In the genomic region with DNA sequence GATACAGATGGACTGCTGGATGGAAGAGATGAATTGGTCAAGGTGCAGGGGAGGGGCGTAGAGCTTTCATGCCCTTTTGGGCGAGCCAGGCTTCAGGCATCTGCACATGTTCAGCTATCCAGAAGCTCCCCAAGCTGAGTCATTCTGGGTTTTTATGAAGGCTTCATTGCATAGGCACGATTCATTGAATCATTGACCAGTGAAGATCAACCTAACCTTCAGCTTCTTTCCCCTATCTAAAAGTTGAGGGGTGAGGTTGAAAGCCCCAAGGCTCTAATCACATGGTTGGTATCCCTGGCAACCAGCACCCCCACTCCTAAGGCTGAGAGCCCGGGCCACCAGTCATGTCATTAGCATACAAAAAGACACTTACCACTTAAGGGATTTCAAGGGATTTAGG, we compare ENCODE assay signal across 10 cellular contexts. TPM values are rescaled to one million over a fixed set of nuclear protein-coding genes. Genes with fewer than 3 reads are reported as not detected.
DNase-seq lines count a peak whose midpoint lies in the region; ATAC-seq and TF ChIP-seq lines count a peak whose summit lies in the region.
"Had no signal": no experiment of that assay in that cellular context is flagged by ENCODE, and none has a peak within 500 bp of the region (broad histone marks: within the 10 kb centered on the region; RNA-seq: fewer than 3 reads in every experiment).

No MANE protein-coding gene starts in this region.

- peak; percentile 49 for ATAC-seq in PC-3
- no peak for ATAC-seq in HG03045 (IDR thresholded peaks at IDR 0.05; ENCODE audit: unreplicated experiment)
- ATAC-seq: K562; naive thymus-derived CD8-positive, alpha-beta T cell had no signal

- no peaks in the 10 kb centered on the region for H3K79me2 ChIP-seq in PC-3 (ENCODE audit: low read length)

- no peak for TF ChIP-seq POLR2A in uterus (IDR thresholded peaks at IDR 0.05)

- H3K4me3 ChIP-seq in H7 (ENCODE audit: insufficient read depth, low read depth, low read length) (no peak overlapping the region), PC-3 (ENCODE audit: low read length) (no peak overlapping the region), skeletal muscle cell (ENCODE audit: low read depth, low read length) (no peak overlapping the region), uterus (no peak overlapping the region)
- H3K4me3 ChIP-seq: K562 had no signal

- H4K20me1 ChIP-seq in PC-3 (ENCODE audit: low read length): no peaks in the 10 kb centered on the region

- no peaks in the 10 kb centered on the region for H3F3A ChIP-seq in PC-3 (ENCODE audit: low read length, unreplicated experiment)

- H3K27ac ChIP-seq in PC-3 (ENCODE audit: low read length) (no peak overlapping the region), uterus (no peak overlapping the region)

- POLR2A ChIA-PET in PC-3 (lab: Charles Lee; ENCODE audit: unreplicated experiment): interaction anchor here (0.6 kb wide), 1 partner anchor 15 kb away, joined by 3 read pairs; no protein-coding TSS in a partner anchor

- H3K4me1 ChIP-seq in PC-3 (ENCODE audit: insufficient read depth, low read length) (peaks cover 10% of the 10 kb centered on the region), uterus (no peaks in the 10 kb centered on the region)

- H3K4me2 ChIP-seq in PC-3 (ENCODE audit: low read length): no peak overlapping the region

- intact Hi-C loops in PC-3 (cut with micrococcal nuclease) (loop anchor here (2.0 to 5.0 kb wide), 3 partner anchors 53 to 1633 kb away; no protein-coding TSS in a partner anchor), uterus (cut with DNase I; ENCODE audit: low total_unique reads) (no loop called here)

- BruUV-seq in PC-3 (replicated peaks; lab: Mats Ljungman, UMichigan): no TSS peak

- H3K27me3 ChIP-seq in H7 (ENCODE audit: control insufficient read depth, insufficient read depth, low read length): no peaks in the 10 kb centered on the region
- H3K27me3 ChIP-seq in PC-3 (ENCODE audit: low read length): no peaks in the 10 kb centered on the region
- H3K27me3 ChIP-seq in uterus: no peaks in the 10 kb centered on the region

- CTCF ChIA-PET in PC-3 (lab: Charles Lee): interaction anchor here (2.0 to 2.2 kb wide), 2 partner anchors 52 to 88 kb away, joined by 22 to 63 read pairs; no protein-coding TSS in a partner anchor

- DNase-seq in H7 (peak; percentile 75), PC-3 (peak; percentile 63), glomerular visceral epithelial cell (ENCODE audit: extremely low spot score) (peak; percentile 40), skeletal muscle cell (ENCODE audit: low read depth) (peak; percentile 6), uterus (no peak), SK-N-DZ (ENCODE audit: low spot score) (no peak)
- DNase-seq: naive thymus-derived CD8-positive, alpha-beta T cell; NCI-H2107 had no signal

- H3K36me3 ChIP-seq in H7 (replicated peaks; ENCODE audit: control insufficient read depth, insufficient read depth, low read length): no peaks in the 10 kb centered on the region
- no peaks in the 10 kb centered on the region for H3K36me3 ChIP-seq in PC-3 (ENCODE audit: low read depth, low read length)
- H3K36me3 ChIP-seq in uterus: no peaks in the 10 kb centered on the region

- H3K9me3 ChIP-seq in PC-3 (ENCODE audit: low read length): no peaks in the 10 kb centered on the region
- no peaks in the 10 kb centered on the region for H3K9me3 ChIP-seq in uterus

- no peak for TF ChIP-seq CTCF in PC-3 (conservative IDR thresholded peaks at IDR 0.05; ENCODE audit: low read depth, low read length)
- no peak for TF ChIP-seq CTCF in uterus (IDR thresholded peaks at IDR 0.05)

- no peak overlapping the region for H3K9ac ChIP-seq in PC-3 (ENCODE audit: low read length)

- no peak overlapping the region for H2AFZ ChIP-seq in PC-3 (ENCODE audit: low read length)

- no peaks in the 10 kb centered on the region for H3K9me2 ChIP-seq in PC-3 (replicated peaks; ENCODE audit: low read length)

RNA-seq across cellular contexts. Expression of gene RPS29, which starts 36.3 kb away (rescaled TPM):
- 4,430 and 8,199 TPM in 2 replicates for total RNA-seq in H7 (2014; rRNA removed; shearing (Covaris generic))
- total RNA-seq in PC-3 (2014; rRNA removed) (1,420 and 1,912 TPM in 2 replicates), uterus (1,000 to 10,000 TPM; 1,068 to 7,966 (median 2,908) TPM)
- 7,281 and 7,959 TPM in 2 replicates for polyA plus RNA-seq in SK-N-DZ (2014; cell fraction: cytosol; rRNA removed)
- 4,100 and 8,176 TPM in 2 replicates for polyA plus RNA-seq in SK-N-DZ (2014; cell fraction: nucleus; rRNA removed)

RNA-seq across cellular contexts. Expression of gene LRR1, which starts 48.9 kb away (rescaled TPM):
- 40.2 and 47.9 TPM in 2 replicates for total RNA-seq in H7 (2014; rRNA removed; shearing (Covaris generic))
- total RNA-seq in PC-3 (2014; rRNA removed) (46.9 and 53.0 TPM in 2 replicates), uterus (10 to 100 TPM in 2 of 4 donors, 1 to 10 TPM in 2; 1.8 to 16.2 (median 6.8) TPM)
- 29.1 and 34.8 TPM in 2 replicates for polyA plus RNA-seq in SK-N-DZ (2014; cell fraction: cytosol; rRNA removed)
- polyA plus RNA-seq in SK-N-DZ (2014; cell fraction: nucleus; rRNA removed): 16.7 and 20.4 TPM in 2 replicates

Comparison
In these comparisons a context has a peak if more than half of its experiments do, and no peak if none do; other contexts are left out.
1. DNase-seq: peak in H7 (single experiment), PC-3 (single experiment), glomerular visceral epithelial cell (single experiment) and skeletal muscle cell (single experiment); none in uterus (0 of 2) and SK-N-DZ (single experiment).